Comparison of ENCODE assay signal across 2 cellular contexts in the genomic region with DNA sequence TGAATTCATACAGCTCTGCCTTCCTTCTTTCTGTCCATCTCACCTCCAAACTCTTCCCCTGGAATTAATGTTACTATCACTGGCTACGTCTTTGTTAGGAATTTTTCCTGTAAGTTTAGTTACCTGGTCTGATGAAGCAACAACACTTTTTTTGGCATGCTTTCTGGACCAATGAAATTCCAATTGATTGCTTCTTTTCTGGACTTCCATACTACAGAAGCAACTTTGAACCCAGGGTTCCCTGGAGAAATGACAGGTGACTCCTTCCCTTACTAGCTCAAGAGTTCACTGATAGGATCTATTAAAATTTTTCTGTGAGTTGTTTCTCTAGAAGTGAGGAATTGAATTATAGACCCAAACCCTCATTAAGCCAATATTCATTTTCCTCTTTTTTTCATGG.
A peak's percentile ranks its signal among the peaks of the same experiment; 100 is the strongest.
TF ChIP-seq lines count a peak whose summit lies in the region.

No MANE protein-coding gene starts in this region.

TF ChIP-seq in liver, 16 proteins besides CTCF, POLR2A, EP300 and RAD21:
- TF ChIP-seq YY1 (IDR thresholded peaks at IDR 0.05) (peak; percentile 19), RXRA (IDR thresholded peaks at IDR 0.05) (peak; percentile 23 to 42), FOXA2 (IDR thresholded peaks at IDR 0.05) (no peak), HNF4G (IDR thresholded peaks at IDR 0.05) (no peak), HNF4A (conservative IDR thresholded peaks at IDR 0.05) (peak; percentile 66 to 74), SP1 (IDR thresholded peaks at IDR 0.05) (no peak), FOXA1 (IDR thresholded peaks at IDR 0.05) (no peak), TAF1 (conservative IDR thresholded peaks at IDR 0.05) (no peak), NR2F2 (IDR thresholded peaks at IDR 0.05) (no peak)
- TF ChIP-seq, protein P1, sequence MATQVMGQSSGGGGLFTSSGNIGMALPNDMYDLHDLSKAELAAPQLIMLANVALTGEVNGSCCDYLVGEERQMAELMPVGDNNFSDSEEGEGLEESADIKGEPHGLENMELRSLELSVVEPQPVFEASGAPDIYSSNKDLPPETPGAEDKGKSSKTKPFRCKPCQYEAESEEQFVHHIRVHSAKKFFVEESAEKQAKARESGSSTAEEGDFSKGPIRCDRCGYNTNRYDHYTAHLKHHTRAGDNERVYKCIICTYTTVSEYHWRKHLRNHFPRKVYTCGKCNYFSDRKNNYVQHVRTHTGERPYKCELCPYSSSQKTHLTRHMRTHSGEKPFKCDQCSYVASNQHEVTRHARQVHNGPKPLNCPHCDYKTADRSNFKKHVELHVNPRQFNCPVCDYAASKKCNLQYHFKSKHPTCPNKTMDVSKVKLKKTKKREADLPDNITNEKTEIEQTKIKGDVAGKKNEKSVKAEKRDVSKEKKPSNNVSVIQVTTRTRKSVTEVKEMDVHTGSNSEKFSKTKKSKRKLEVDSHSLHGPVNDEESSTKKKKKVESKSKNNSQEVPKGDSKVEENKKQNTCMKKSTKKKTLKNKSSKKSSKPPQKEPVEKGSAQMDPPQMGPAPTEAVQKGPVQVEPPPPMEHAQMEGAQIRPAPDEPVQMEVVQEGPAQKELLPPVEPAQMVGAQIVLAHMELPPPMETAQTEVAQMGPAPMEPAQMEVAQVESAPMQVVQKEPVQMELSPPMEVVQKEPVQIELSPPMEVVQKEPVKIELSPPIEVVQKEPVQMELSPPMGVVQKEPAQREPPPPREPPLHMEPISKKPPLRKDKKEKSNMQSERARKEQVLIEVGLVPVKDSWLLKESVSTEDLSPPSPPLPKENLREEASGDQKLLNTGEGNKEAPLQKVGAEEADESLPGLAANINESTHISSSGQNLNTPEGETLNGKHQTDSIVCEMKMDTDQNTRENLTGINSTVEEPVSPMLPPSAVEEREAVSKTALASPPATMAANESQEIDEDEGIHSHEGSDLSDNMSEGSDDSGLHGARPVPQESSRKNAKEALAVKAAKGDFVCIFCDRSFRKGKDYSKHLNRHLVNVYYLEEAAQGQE (IDR thresholded peaks at IDR 0.05) = no peak

TF ChIP-seq in HepG2, 621 proteins besides CTCF, POLR2A, EP300 and RAD21:
- no peak for TF ChIP-seq ASH2L (IDR thresholded peaks at IDR 0.05; ENCODE audit: insufficient read length, low read depth, low read length)
- TF ChIP-seq, protein P2, sequence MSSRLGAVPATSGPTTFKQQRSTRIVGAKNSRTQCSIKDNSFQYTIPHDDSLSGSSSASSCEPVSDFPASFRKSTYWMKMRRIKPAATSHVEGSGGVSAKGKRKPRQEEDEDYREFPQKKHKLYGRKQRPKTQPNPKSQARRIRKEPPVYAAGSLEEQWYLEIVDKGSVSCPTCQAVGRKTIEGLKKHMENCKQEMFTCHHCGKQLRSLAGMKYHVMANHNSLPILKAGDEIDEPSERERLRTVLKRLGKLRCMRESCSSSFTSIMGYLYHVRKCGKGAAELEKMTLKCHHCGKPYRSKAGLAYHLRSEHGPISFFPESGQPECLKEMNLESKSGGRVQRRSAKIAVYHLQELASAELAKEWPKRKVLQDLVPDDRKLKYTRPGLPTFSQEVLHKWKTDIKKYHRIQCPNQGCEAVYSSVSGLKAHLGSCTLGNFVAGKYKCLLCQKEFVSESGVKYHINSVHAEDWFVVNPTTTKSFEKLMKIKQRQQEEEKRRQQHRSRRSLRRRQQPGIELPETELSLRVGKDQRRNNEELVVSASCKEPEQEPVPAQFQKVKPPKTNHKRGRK (CRISPR knock-in tag; IDR thresholded peaks at IDR 0.05) = no peak
- TF ChIP-seq, protein P3, sequence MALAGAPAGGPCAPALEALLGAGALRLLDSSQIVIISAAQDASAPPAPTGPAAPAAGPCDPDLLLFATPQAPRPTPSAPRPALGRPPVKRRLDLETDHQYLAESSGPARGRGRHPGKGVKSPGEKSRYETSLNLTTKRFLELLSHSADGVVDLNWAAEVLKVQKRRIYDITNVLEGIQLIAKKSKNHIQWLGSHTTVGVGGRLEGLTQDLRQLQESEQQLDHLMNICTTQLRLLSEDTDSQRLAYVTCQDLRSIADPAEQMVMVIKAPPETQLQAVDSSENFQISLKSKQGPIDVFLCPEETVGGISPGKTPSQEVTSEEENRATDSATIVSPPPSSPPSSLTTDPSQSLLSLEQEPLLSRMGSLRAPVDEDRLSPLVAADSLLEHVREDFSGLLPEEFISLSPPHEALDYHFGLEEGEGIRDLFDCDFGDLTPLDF (CRISPR knock-in tag; IDR thresholded peaks at IDR 0.05) = no peak
- TF ChIP-seq, protein P4, sequence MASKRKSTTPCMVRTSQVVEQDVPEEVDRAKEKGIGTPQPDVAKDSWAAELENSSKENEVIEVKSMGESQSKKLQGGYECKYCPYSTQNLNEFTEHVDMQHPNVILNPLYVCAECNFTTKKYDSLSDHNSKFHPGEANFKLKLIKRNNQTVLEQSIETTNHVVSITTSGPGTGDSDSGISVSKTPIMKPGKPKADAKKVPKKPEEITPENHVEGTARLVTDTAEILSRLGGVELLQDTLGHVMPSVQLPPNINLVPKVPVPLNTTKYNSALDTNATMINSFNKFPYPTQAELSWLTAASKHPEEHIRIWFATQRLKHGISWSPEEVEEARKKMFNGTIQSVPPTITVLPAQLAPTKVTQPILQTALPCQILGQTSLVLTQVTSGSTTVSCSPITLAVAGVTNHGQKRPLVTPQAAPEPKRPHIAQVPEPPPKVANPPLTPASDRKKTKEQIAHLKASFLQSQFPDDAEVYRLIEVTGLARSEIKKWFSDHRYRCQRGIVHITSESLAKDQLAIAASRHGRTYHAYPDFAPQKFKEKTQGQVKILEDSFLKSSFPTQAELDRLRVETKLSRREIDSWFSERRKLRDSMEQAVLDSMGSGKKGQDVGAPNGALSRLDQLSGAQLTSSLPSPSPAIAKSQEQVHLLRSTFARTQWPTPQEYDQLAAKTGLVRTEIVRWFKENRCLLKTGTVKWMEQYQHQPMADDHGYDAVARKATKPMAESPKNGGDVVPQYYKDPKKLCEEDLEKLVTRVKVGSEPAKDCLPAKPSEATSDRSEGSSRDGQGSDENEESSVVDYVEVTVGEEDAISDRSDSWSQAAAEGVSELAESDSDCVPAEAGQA (IDR thresholded peaks at IDR 0.05; ENCODE audit: low read depth) = no peak
- TF ChIP-seq, protein P4 (CRISPR knock-in tag; IDR thresholded peaks at IDR 0.05; ENCODE audit: borderline replicate concordance) = no peak
- TF ChIP-seq, protein P5, sequence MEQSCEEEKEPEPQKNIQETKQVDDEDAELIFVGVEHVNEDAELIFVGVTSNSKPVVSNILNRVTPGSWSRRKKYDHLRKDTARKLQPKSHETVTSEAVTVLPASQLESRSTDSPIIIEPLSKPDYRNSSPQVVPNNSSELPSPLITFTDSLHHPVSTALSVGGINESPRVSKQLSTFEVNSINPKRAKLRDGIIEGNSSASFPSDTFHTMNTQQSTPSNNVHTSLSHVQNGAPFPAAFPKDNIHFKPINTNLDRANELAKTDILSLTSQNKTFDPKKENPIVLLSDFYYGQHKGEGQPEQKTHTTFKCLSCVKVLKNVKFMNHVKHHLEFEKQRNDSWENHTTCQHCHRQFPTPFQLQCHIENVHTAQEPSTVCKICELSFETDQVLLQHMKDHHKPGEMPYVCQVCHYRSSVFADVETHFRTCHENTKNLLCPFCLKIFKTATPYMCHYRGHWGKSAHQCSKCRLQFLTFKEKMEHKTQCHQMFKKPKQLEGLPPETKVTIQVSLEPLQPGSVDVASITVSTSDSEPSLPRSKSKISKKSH (CRISPR knock-in tag; IDR thresholded peaks at IDR 0.05; ENCODE audit: borderline replicate concordance) = no peak
- TF ChIP-seq GZF1 (CRISPR knock-in tag; IDR thresholded peaks at IDR 0.05) = no peak
- TF ChIP-seq, protein P6, sequence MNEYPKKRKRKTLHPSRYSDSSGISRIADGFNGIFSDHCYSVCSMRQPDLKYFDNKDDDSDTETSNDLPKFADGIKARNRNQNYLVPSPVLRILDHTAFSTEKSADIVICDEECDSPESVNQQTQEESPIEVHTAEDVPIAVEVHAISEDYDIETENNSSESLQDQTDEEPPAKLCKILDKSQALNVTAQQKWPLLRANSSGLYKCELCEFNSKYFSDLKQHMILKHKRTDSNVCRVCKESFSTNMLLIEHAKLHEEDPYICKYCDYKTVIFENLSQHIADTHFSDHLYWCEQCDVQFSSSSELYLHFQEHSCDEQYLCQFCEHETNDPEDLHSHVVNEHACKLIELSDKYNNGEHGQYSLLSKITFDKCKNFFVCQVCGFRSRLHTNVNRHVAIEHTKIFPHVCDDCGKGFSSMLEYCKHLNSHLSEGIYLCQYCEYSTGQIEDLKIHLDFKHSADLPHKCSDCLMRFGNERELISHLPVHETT (CRISPR knock-in tag; conservative IDR thresholded peaks at IDR 0.05) = no peak
- TF ChIP-seq, protein P7, sequence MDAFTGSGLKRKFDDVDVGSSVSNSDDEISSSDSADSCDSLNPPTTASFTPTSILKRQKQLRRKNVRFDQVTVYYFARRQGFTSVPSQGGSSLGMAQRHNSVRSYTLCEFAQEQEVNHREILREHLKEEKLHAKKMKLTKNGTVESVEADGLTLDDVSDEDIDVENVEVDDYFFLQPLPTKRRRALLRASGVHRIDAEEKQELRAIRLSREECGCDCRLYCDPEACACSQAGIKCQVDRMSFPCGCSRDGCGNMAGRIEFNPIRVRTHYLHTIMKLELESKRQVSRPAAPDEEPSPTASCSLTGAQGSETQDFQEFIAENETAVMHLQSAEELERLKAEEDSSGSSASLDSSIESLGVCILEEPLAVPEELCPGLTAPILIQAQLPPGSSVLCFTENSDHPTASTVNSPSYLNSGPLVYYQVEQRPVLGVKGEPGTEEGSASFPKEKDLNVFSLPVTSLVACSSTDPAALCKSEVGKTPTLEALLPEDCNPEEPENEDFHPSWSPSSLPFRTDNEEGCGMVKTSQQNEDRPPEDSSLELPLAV (CRISPR knock-in tag; conservative IDR thresholded peaks at IDR 0.05; ENCODE audit: low read depth) = no peak
- no peak for TF ChIP-seq ZNF484 (CRISPR knock-in tag; IDR thresholded peaks at IDR 0.05; ENCODE audit: borderline replicate concordance, low read depth)
- no peak for TF ChIP-seq ZNF7 (CRISPR knock-in tag; IDR thresholded peaks at IDR 0.05)
- no peak for TF ChIP-seq HCFC1 (IDR thresholded peaks at IDR 0.05; ENCODE audit: low read depth, low read length)
- TF ChIP-seq, protein P8, sequence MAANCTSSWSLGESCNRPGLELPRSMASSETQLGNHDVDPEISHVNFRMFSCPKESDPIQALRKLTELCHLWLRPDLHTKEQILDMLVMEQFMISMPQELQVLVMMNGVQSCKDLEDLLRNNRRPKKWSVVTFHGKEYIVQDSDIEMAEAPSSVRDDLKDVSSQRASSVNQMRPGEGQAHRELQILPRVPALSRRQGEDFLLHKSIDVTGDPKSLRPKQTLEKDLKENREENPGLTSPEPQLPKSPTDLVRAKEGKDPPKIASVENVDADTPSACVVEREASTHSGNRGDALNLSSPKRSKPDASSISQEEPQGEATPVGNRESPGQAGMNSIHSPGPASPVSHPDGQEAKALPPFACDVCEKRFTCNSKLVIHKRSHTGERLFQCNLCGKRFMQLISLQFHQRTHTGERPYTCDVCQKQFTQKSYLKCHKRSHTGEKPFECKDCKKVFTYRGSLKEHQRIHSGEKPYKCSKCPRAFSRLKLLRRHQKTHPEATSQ (CRISPR knock-in tag; IDR thresholded peaks at IDR 0.05; ENCODE audit: borderline replicate concordance) = no peak
- TF ChIP-seq ZFP37 (CRISPR knock-in tag; IDR thresholded peaks at IDR 0.05; ENCODE audit: borderline replicate concordance) = no peak
- TF ChIP-seq, protein P9, sequence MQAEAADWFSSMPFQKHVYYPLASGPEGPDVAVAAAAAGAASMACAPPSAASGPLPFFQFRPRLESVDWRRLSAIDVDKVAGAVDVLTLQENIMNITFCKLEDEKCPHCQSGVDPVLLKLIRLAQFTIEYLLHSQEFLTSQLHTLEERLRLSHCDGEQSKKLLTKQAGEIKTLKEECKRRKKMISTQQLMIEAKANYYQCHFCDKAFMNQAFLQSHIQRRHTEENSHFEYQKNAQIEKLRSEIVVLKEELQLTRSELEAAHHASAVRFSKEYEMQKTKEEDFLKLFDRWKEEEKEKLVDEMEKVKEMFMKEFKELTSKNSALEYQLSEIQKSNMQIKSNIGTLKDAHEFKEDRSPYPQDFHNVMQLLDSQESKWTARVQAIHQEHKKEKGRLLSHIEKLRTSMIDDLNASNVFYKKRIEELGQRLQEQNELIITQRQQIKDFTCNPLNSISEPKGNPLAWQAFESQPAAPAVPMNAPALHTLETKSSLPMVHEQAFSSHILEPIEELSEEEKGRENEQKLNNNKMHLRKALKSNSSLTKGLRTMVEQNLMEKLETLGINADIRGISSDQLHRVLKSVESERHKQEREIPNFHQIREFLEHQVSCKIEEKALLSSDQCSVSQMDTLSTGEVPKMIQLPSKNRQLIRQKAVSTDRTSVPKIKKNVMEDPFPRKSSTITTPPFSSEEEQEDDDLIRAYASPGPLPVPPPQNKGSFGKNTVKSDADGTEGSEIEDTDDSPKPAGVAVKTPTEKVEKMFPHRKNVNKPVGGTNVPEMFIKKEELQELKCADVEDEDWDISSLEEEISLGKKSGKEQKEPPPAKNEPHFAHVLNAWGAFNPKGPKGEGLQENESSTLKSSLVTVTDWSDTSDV (CRISPR knock-in tag; IDR thresholded peaks at IDR 0.05) = no peak
